Comparison of ENCODE assay signal across 26 cellular contexts in the genomic region with DNA sequence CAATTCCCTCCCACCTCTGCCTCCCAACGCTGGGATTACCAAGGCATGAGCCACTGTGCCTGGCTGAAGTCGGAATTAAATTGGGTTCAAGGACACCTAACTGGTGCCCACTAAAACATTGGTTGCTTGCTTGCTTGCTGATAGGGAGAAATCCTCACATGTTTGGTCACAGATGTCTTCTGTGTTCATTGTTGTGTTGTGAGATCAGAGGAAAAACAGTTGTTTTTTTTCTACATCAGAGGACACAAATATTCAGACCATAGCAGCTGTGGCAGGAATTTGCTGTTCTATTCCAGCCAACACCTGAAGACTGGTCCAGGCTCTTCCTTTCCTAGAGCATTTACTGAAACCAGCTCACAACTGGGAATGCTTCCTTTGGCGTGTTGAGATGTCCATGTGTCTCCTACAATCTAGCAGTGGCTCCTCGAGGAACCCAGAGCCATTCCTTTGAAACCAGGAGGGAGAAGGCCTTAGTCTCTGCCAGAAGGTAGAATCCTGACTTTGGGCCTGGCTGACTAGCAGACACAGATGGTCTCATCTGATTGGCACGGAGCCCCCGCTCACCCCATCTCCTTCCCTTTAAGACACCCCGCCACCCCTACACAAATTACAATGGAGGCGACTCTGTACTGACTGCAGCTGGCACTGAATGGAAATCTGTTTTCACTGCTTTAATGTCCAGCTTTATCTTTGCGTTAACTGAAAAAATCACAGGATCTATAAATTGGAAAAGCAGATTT. TPM values are rescaled to one million over a fixed set of nuclear protein-coding genes. Genes with fewer than 3 reads are reported as not detected.
"Had no signal": no experiment of that assay in that cellular context is flagged by ENCODE, and none has a peak within 500 bp of the region (broad histone marks: within the 10 kb centered on the region; RNA-seq: fewer than 3 reads in every experiment).

No MANE protein-coding gene starts in this region.

- DNase-seq: head of caudate nucleus; hippocampal formation; kidney glomerular epithelial cell; left cardiac atrium; left lung; lower lobe of right lung; mammary epithelial cell; mesenchymal stem cell; naive B cell; natural killer cell; nucleus accumbens; pancreas; posterior cingulate gyrus; right lobe of liver; small intestine; spleen; stimulated activated naive B cell treated with anti-CD40 and anti-IgM and Interleukin-4, amounts not matched to agents 10 μg/mL and 1 μg/mL and 100 μg/mL, for 72 hours; tibial artery; upper lobe of right lung had no signal

- H3K4me3 ChIP-seq: left lung, lower lobe of right lung, pancreas, right atrium auricular region, right lobe of liver, spleen, suprapubic skin, thoracic aorta, tibial artery, upper lobe of right lung had no signal

- H3K27ac ChIP-seq: left lung, lower lobe of right lung, pancreas, right atrium auricular region, right lobe of liver, spleen, suprapubic skin, thoracic aorta, tibial artery, upper lobe of right lung had no signal

- ATAC-seq: left cardiac atrium; left lung; lower lobe of right lung; natural killer cell; pancreas; right lobe of liver; stimulated activated naive B cell treated with anti-CD40 and anti-IgM and Interleukin-4, amounts not matched to agents 10 μg/mL and 1 μg/mL and 100 μg/mL, for 72 hours; upper lobe of right lung had no signal

- H3K9me3 ChIP-seq: left lung, lower lobe of right lung, pancreas, right atrium auricular region, right lobe of liver, spleen, suprapubic skin, thoracic aorta, tibial artery, upper lobe of right lung had no signal

- FAIRE-seq: keratinocyte, pancreas, small intestine, urothelium cell line had no signal

- H3K36me3 ChIP-seq: left lung, lower lobe of right lung, pancreas, right atrium auricular region, right lobe of liver, spleen, suprapubic skin, thoracic aorta, tibial artery, upper lobe of right lung had no signal

- H3K27me3 ChIP-seq: right atrium auricular region had no signal

RNA-seq across cellular contexts. Expression of a gene that starts 24.3 kb away (rescaled TPM):
- total RNA-seq: pulmonary artery endothelial cell, right atrium auricular region, right lobe of liver, subcutaneous adipose tissue had no signal
